In genomic region chr3:184372296-184372821, GRCh38 we compare ENCODE assay signal across 13 cellular contexts. TPM values are rescaled to one million over a fixed set of nuclear protein-coding genes. Genes with fewer than 3 reads are reported as not detected.
DNase-seq lines count a peak whose midpoint lies in the region; ATAC-seq and TF ChIP-seq lines count a peak whose summit lies in the region.
"Had no signal": no experiment of that assay in that cellular context is flagged by ENCODE, and none has a peak within 500 bp of the region (broad histone marks: within the 10 kb centered on the region; RNA-seq: fewer than 3 reads in every experiment).

No MANE protein-coding gene starts in this region.

- ATAC-seq in SK-N-SH treated with all-trans-retinoic acid at 6 μM for 48 hours, result no peak
- ATAC-seq in GM19351 (IDR thresholded peaks at IDR 0.05; ENCODE audit: unreplicated experiment), result no peak

- H3K27me3 Mint-ChIP-seq in brain, result peaks cover 22% of the 10 kb centered on the region

- no peaks in the 10 kb centered on the region for H3K9me3 Mint-ChIP-seq in brain
- H3K9me3 Mint-ChIP-seq: CD4-positive, alpha-beta T cell; GM23338 had no signal

- H3K4me1 ChIP-seq in SK-N-SH (ENCODE audit: control insufficient read depth in 1 of 2, insufficient read depth in 2 of 2, low read depth in 1 of 2, low read length in 1 of 2) (peaks cover 0 to 26% of the 10 kb centered on the region in 2 experiments; a peak in 3 of 4 replicates), sigmoid colon (peaks cover 0 to 11% (median 2%) of the 10 kb centered on the region in 4 donors)
- H3K4me1 ChIP-seq: HAP-1 had no signal

- H3K4me1 Mint-ChIP-seq in brain, result peaks cover 26% of the 10 kb centered on the region

- CTCF ChIA-PET in SK-N-SH (lab: Yijun Ruan, JAX), result interaction anchor here (0.7 to 11.1 kb wide), 37 partner anchors 9 to 414 kb away, joined by 3 to 165 read pairs (median 6); partner anchors contain the start of gene CHRD

- H4K20me1 ChIP-seq in SK-N-SH (ENCODE audit: insufficient read depth), result peaks cover 24% of the 10 kb centered on the region

- H3K4me3 Mint-ChIP-seq in brain, result no peak overlapping the region
- H3K4me3 Mint-ChIP-seq: CD4-positive, alpha-beta T cell had no signal

- no peak for DNase-seq in SK-N-SH
- peak; percentile 28 for DNase-seq in sigmoid colon
- no peak for DNase-seq in NCI-H82 (lab: John Stamatoyannopoulos, UW)
- DNase-seq in GDM1 (lab: John Stamatoyannopoulos, UW), result no peak

- H3K36me3 Mint-ChIP-seq in brain, result peaks cover 17% of the 10 kb centered on the region

- TF ChIP-seq RAD21 in SK-N-SH (IDR thresholded peaks at IDR 0.05; ENCODE audit: low read length), result no peak

- H3K36me3 ChIP-seq in SK-N-SH (replicated peaks in 1 of 2; ENCODE audit: control insufficient read depth in 1 of 2, insufficient read depth in 2 of 2, low read length in 1 of 2) (peaks cover 13 to 20% of the 10 kb centered on the region in 2 experiments), sigmoid colon (peaks cover 0 to 22% (median 7%) of the 10 kb centered on the region in 4 donors)

- TF ChIP-seq EP300 in SK-N-SH (IDR thresholded peaks at IDR 0.05; ENCODE audit: borderline replicate concordance in 1 of 2, low read depth in 1 of 2, low read length in 1 of 2) (no peak), sigmoid colon (IDR thresholded peaks at IDR 0.05) (no peak)

- H2AFZ ChIP-seq in SK-N-SH (ENCODE audit: low read depth), result no peak overlapping the region
- H2AFZ ChIP-seq: GM23338 had no signal

- peaks cover 34% of the 10 kb centered on the region for H3F3A ChIP-seq in SK-N-SH (replicated peaks; ENCODE audit: insufficient read depth)

- no peaks in the 10 kb centered on the region for H3K27me3 ChIP-seq in SK-N-SH (ENCODE audit: insufficient read depth)
- H3K27me3 ChIP-seq in sigmoid colon, result peaks cover 0 to 2% (median 0%) of the 10 kb centered on the region in 3 donors

- H3K79me2 ChIP-seq in SK-N-SH (ENCODE audit: insufficient read depth), result no peaks in the 10 kb centered on the region

- H3K4me3 ChIP-seq in SK-N-SH (ENCODE audit: low read depth in 2 of 2, low read length in 1 of 2), result no peak overlapping the region
- no peak overlapping the region for H3K4me3 ChIP-seq in sigmoid colon
- H3K4me3 ChIP-seq: BLaER1 treated with 17β-estradiol and CSF1 and Interleukin-3, amounts not matched to agents 10 nM and 100 nM; GM23338; HAP-1; SK-N-MC had no signal

- peak overlapping the region in 3 of 5 experiments; percentile 82 to 84 (median 83) for H3K27ac Mint-ChIP-seq in brain
- H3K27ac Mint-ChIP-seq: CD4-positive, alpha-beta T cell; GM23338 had no signal

- POLR2A ChIA-PET in SK-N-SH (lab: Yijun Ruan, JAX), result interaction anchor here (1.2 kb wide), 1 partner anchor 11 kb away, joined by 3 read pairs; no protein-coding TSS in a partner anchor

- H3K9me3 ChIP-seq in SK-N-SH, result no peaks in the 10 kb centered on the region
- no peaks in the 10 kb centered on the region for H3K9me3 ChIP-seq in sigmoid colon
- H3K9me3 ChIP-seq: BLaER1 treated with 17β-estradiol and CSF1 and Interleukin-3, amounts not matched to agents 10 nM and 100 nM; HAP-1 had no signal

- TF ChIP-seq POLR2A in sigmoid colon (IDR thresholded peaks at IDR 0.05), result no peak

- 0 out of 2 replicates have a peak overlapping the region, but pooled peaks have one; percentile 19 for H3K4me2 ChIP-seq in SK-N-SH

- no peak for TF ChIP-seq CTCF in SK-N-SH (IDR thresholded peaks at IDR 0.05)
- TF ChIP-seq CTCF in brain (conservative IDR thresholded peaks at IDR 0.05), result no peak
- no peak for TF ChIP-seq CTCF in sigmoid colon (IDR thresholded peaks at IDR 0.05)

- intact Hi-C loops in sigmoid colon (cut with DNase I), result loop anchor here (5.0 kb wide), 1 partner anchor 170 kb away; no protein-coding TSS in a partner anchor

- WGBS in SK-N-SH (ENCODE audit: low lambda C conversion rate), result 86% methylated on average over 8 of the region's 8 CpGs
- WGBS in sigmoid colon, 2 donors, result 82 to 87% methylated on average over 8 of the region's 8 CpGs

- H3K9ac ChIP-seq in SK-N-SH, result no peak overlapping the region

- no peak overlapping the region for H3K27ac ChIP-seq in SK-N-SH (ENCODE audit: low read depth in 2 of 2, low read length in 1 of 2)
- no peak overlapping the region for H3K27ac ChIP-seq in sigmoid colon
- H3K27ac ChIP-seq: BLaER1 treated with 17β-estradiol and CSF1 and Interleukin-3, amounts not matched to agents 10 nM and 100 nM; SK-N-MC had no signal

- no peaks in the 10 kb centered on the region for H3K9me2 ChIP-seq in SK-N-SH

TF ChIP-seq in SK-N-SH, 30 proteins besides CTCF, POLR2A, EP300 and RAD21 (continues in another document):
- TF ChIP-seq CHD2 (IDR thresholded peaks at IDR 0.05; ENCODE audit: low read length, partially characterized antibody) (no peak), PBX3 (IDR thresholded peaks at IDR 0.05) (no peak), FOSL2 (IDR thresholded peaks at IDR 0.05; ENCODE audit: borderline replicate concordance, low read depth) (no peak), ELF1 (IDR thresholded peaks at IDR 0.05) (no peak), MXI1 (IDR thresholded peaks at IDR 0.05; ENCODE audit: low read depth, low read length) (no peak), SMC3 (IDR thresholded peaks at IDR 0.05; ENCODE audit: low read depth, low read length) (no peak)

TF ChIP-seq in SK-N-SH treated with all-trans-retinoic acid at 6 μM for 48 hours, 23 proteins besides CTCF, POLR2A, EP300 and RAD21 (continues in another document):
- TF ChIP-seq ARNTL (CRISPR knock-in tag; IDR thresholded peaks at IDR 0.05; ENCODE audit: borderline replicate concordance, low read depth), result no peak
- TF ChIP-seq OSR1 (CRISPR knock-in tag; IDR thresholded peaks at IDR 0.05), result no peak
- TF ChIP-seq RARB (CRISPR knock-in tag; IDR thresholded peaks at IDR 0.05), result no peak
- no peak for TF ChIP-seq TCF4 (CRISPR knock-in tag; IDR thresholded peaks at IDR 0.05; ENCODE audit: borderline replicate concordance)
- TF ChIP-seq ZNF8 (CRISPR knock-in tag; IDR thresholded peaks at IDR 0.05), result no peak
- TF ChIP-seq ZC3H10 (CRISPR knock-in tag; IDR thresholded peaks at IDR 0.05), result no peak
- no peak for TF ChIP-seq TOX (CRISPR knock-in tag; IDR thresholded peaks at IDR 0.05; ENCODE audit: borderline replicate concordance)
- no peak for TF ChIP-seq ZFP3 (CRISPR knock-in tag; IDR thresholded peaks at IDR 0.05)
- TF ChIP-seq ZNF70 (CRISPR knock-in tag; IDR thresholded peaks at IDR 0.05), result no peak
- no peak for TF ChIP-seq TSHZ2 (CRISPR knock-in tag; IDR thresholded peaks at IDR 0.05)

RNA-seq across cellular contexts. Expression of gene THPO, which starts 5.6 kb away (rescaled TPM):
- 0.07 and 0.21 TPM in 2 replicates for polyA plus RNA-seq in SK-N-SH (2012; rRNA removed)
- 0.01 and 0.04 TPM in 2 replicates for polyA plus RNA-seq in SK-N-SH (2012; cell fraction: cytosol; rRNA removed)
- polyA plus RNA-seq in SK-N-SH (2012; cell fraction: nucleus; rRNA removed), result 0.19 and 0.27 TPM in 2 replicates
- 0.22 TPM for polyA plus RNA-seq in brain (ENCODE audit: insufficient read depth, low read depth, low replicate concordance)
- under 1 TPM in 1 of 4 donors, not detected in 3; 0.36 TPM for total RNA-seq in sigmoid colon
- under 1 TPM in 1 of 3 donors, not detected in 2; 0.25 TPM for polyA plus RNA-seq in sigmoid colon
- total RNA-seq: CD4-positive, alpha-beta T cell; NCI-H460 had no signal

RNA-seq across cellular contexts. Expression of gene CHRD, which starts 7.5 kb away (rescaled TPM):
- polyA plus RNA-seq in SK-N-SH (2012; rRNA removed) (0.57 and 0.95 TPM in 2 replicates), brain (ENCODE audit: insufficient read depth, low read depth, low replicate concordance) (3.9 TPM), sigmoid colon (1 to 10 TPM in 2 of 3 donors, under 1 TPM in 1; 0.23 to 4.5 (median 1.8) TPM)
- polyA plus RNA-seq in SK-N-SH (2012; cell fraction: cytosol; rRNA removed), result 0.30 and 0.35 TPM in 2 replicates
- 4.3 and 4.4 TPM in 2 replicates for polyA plus RNA-seq in SK-N-SH (2012; cell fraction: nucleus; rRNA removed)
- total RNA-seq in sigmoid colon, result 10 to 100 TPM in 2 of 4 donors, 1 to 10 TPM in 2; 5.7 to 16.3 (median 11.3) TPM

RNA-seq across cellular contexts. Expression of gene POLR2H, which starts 10.8 kb away (rescaled TPM):
- polyA plus RNA-seq in SK-N-SH (2012; rRNA removed), result 206 and 258 TPM in 2 replicates
- 216 and 239 TPM in 2 replicates for polyA plus RNA-seq in SK-N-SH (2012; cell fraction: cytosol; rRNA removed)
- 457 and 484 TPM in 2 replicates for polyA plus RNA-seq in SK-N-SH (2012; cell fraction: nucleus; rRNA removed)
- 90.7 TPM for polyA plus RNA-seq in brain (ENCODE audit: insufficient read depth, low read depth, low replicate concordance)
- total RNA-seq in sigmoid colon, result 10 to 100 TPM; 53.2 to 92.5 (median 74.7) TPM
- polyA plus RNA-seq in sigmoid colon, result 100 to 1,000 TPM; 132 to 162 (median 146) TPM

RNA-seq across cellular contexts. Expression of gene CLCN2, which starts 11.0 kb away (rescaled TPM):
- polyA plus RNA-seq in SK-N-SH (2012; rRNA removed) (8.6 and 9.1 TPM in 2 replicates), brain (ENCODE audit: insufficient read depth, low read depth, low replicate concordance) (2.6 TPM), sigmoid colon (10 to 100 TPM; 10.9 to 30.2 (median 13.2) TPM)
- 2.8 and 3.9 TPM in 2 replicates for polyA plus RNA-seq in SK-N-SH (2012; cell fraction: cytosol; rRNA removed)
- 38.1 TPM in 2 replicates for polyA plus RNA-seq in SK-N-SH (2012; cell fraction: nucleus; rRNA removed)
- 1 to 10 TPM; 1.6 to 3.3 (median 2.6) TPM for total RNA-seq in sigmoid colon

RNA-seq across cellular contexts. Expression of gene FAM131A, which starts 35.0 kb away (rescaled TPM):
- polyA plus RNA-seq in SK-N-SH (2012; rRNA removed) (31.6 and 34.2 TPM in 2 replicates), brain (ENCODE audit: insufficient read depth, low read depth, low replicate concordance) (71.5 TPM), sigmoid colon (10 to 100 TPM; 12.6 to 17.1 (median 12.9) TPM)
- polyA plus RNA-seq in SK-N-SH (2012; cell fraction: cytosol; rRNA removed), result 17.5 and 27.0 TPM in 2 replicates
- 56.4 and 63.9 TPM in 2 replicates for polyA plus RNA-seq in SK-N-SH (2012; cell fraction: nucleus; rRNA removed)
- total RNA-seq in sigmoid colon, result 10 to 100 TPM; 28.0 to 36.7 (median 33.8) TPM
